Comparison of ENCODE assay signal across 25 cellular contexts in genomic region chr2:221680548-221680947, GRCh38.
"Had no signal": no experiment of that assay in that cellular context is flagged by ENCODE, and none has a peak within 500 bp of the region (broad histone marks: within the 10 kb centered on the region; RNA-seq: fewer than 3 reads in every experiment).

No MANE protein-coding gene starts in this region.

- H3K9me3 ChIP-seq: gastrocnemius medialis, left lung, mucosa of descending colon, prostate gland, sigmoid colon, testis, tibial artery had no signal

- H3K4me3 Mint-ChIP-seq: mesothelial cell of epicardium; naive B cell; natural killer cell treated with Interleukin-12 subunit alpha and Interleukin-12 subunit beta and Interleukin-15 and Interleukin-18, amount 100 ng/mL, for 72 hours; neural crest cell; stimulated activated memory B cell treated with anti-CD40 and anti-IgM and Interleukin-4, amounts not matched to agents 10 μg/mL and 1 μg/mL and 100 μg/mL, for 72 hours; type B pancreatic cell had no signal

- DNase-seq: dorsolateral prefrontal cortex; effector CD4-positive, alpha-beta T cell; foreskin fibroblast; gastrocnemius medialis; head of caudate nucleus; left cardiac atrium; left lung; mesenchymal stem cell; mucosa of descending colon; naive B cell; right cardiac atrium; sigmoid colon; stimulated activated CD4-positive, alpha-beta T cell treated with anti-CD3 and anti-CD28 coated beads, Interleukin-4, amount 100 ng/mL, for 4 hours; stimulated activated naive CD8-positive, alpha-beta T cell treated with anti-CD3 and anti-CD28 coated beads, Interleukin-15, Interleukin-2, amounts not matched to agents 100 U/mL and 50 U/mL, for 24 hours; substantia nigra; testis; tibial artery had no signal

- H3K36me3 Mint-ChIP-seq: mesothelial cell of epicardium; naive B cell; natural killer cell treated with Interleukin-12 subunit alpha and Interleukin-12 subunit beta and Interleukin-15 and Interleukin-18, amount 100 ng/mL, for 72 hours; stimulated activated memory B cell treated with anti-CD40 and anti-IgM and Interleukin-4, amounts not matched to agents 10 μg/mL and 1 μg/mL and 100 μg/mL, for 72 hours; type B pancreatic cell had no signal

- ATAC-seq: esophagus mucosa; gastrocnemius medialis; left cardiac atrium; left lung; mucosa of descending colon; natural killer cell treated with Interleukin-12 subunit alpha and Interleukin-12 subunit beta and Interleukin-15 and Interleukin-18, amount 100 ng/mL, for 72 hours; right cardiac atrium; stimulated activated memory B cell treated with anti-CD40 and anti-IgM and Interleukin-4, amounts not matched to agents 10 μg/mL and 1 μg/mL and 100 μg/mL, for 72 hours; stimulated activated naive CD8-positive, alpha-beta T cell treated with anti-CD3 and anti-CD28 coated beads, Interleukin-15, Interleukin-2, amounts not matched to agents 100 U/mL and 50 U/mL, for 24 hours had no signal

- H3K27me3 Mint-ChIP-seq: natural killer cell treated with Interleukin-12 subunit alpha and Interleukin-12 subunit beta and Interleukin-15 and Interleukin-18, amount 100 ng/mL, for 72 hours; stimulated activated memory B cell treated with anti-CD40 and anti-IgM and Interleukin-4, amounts not matched to agents 10 μg/mL and 1 μg/mL and 100 μg/mL, for 72 hours had no signal

- H3K4me1 ChIP-seq: gastrocnemius medialis, left lung, prostate gland, sigmoid colon, testis, tibial artery had no signal

- H3K9me3 Mint-ChIP-seq: naive B cell; natural killer cell treated with Interleukin-12 subunit alpha and Interleukin-12 subunit beta and Interleukin-15 and Interleukin-18, amount 100 ng/mL, for 72 hours; neural crest cell; type B pancreatic cell had no signal

- H3K4me1 Mint-ChIP-seq: mesothelial cell of epicardium; naive B cell; stimulated activated memory B cell treated with anti-CD40 and anti-IgM and Interleukin-4, amounts not matched to agents 10 μg/mL and 1 μg/mL and 100 μg/mL, for 72 hours had no signal

- H3K27ac ChIP-seq: dorsolateral prefrontal cortex, epithelial cell of prostate, gastrocnemius medialis, left lung, prostate gland, sigmoid colon, testis, tibial artery had no signal

- H3K27ac Mint-ChIP-seq: mesothelial cell of epicardium; naive B cell; natural killer cell treated with Interleukin-12 subunit alpha and Interleukin-12 subunit beta and Interleukin-15 and Interleukin-18, amount 100 ng/mL, for 72 hours; stimulated activated memory B cell treated with anti-CD40 and anti-IgM and Interleukin-4, amounts not matched to agents 10 μg/mL and 1 μg/mL and 100 μg/mL, for 72 hours; type B pancreatic cell had no signal

- H3K4me3 ChIP-seq: dorsolateral prefrontal cortex, gastrocnemius medialis, left lung, mucosa of descending colon, prostate gland, sigmoid colon, testis, tibial artery had no signal

- H3K36me3 ChIP-seq: gastrocnemius medialis, left lung, prostate gland, sigmoid colon, tibial artery had no signal

- H3K27me3 ChIP-seq: gastrocnemius medialis, left lung, sigmoid colon, testis, tibial artery had no signal
